ENCODE assay signal across 8 cellular contexts in the genomic region with DNA sequence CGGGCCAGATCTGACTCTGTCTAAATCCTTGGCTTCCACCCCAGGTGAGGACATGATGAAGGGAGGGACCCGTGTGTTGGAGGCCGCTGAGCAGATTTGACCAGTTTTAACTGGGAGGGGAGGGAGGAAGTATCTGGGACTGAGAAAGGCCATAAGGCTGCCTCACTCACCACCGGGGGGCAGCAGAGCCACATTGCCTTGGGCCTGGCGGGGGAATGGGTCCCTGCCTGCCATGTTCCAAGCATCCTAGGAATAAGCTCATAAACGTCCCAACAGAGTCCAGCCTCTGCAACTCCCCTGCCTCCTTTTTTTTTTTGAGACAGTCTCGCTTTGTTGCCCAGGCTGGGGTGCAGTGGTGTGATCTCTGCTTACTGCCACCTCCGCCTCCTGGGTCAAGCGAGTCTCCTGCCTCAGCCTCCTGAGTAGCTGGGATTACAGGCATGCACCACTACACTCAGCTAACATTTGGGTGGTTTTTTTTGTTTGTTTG. TPM values are rescaled to one million over a fixed set of nuclear protein-coding genes. Genes with fewer than 3 reads are reported as not detected.
DNase-seq lines count a peak whose midpoint lies in the region; ATAC-seq and TF ChIP-seq lines count a peak whose summit lies in the region.

No MANE protein-coding gene starts in this region.

- H4K20me1 ChIP-seq in DOHH2 (ENCODE audit: control insufficient read depth, insufficient read depth, low read depth, low read length) (no peaks in the 10 kb centered on the region), osteoblast (ENCODE audit: insufficient read depth, low read length) (peaks cover 6% of the 10 kb centered on the region)

- 29 to 30% methylated on average over 9 of the region's 9 CpGs for WGBS in tibial nerve, 2 donors

- no peaks in the 10 kb centered on the region for H3K9me3 ChIP-seq in DOHH2 (ENCODE audit: control insufficient read depth, insufficient read depth, low read length)
- H3K9me3 ChIP-seq in MG63, result no peaks in the 10 kb centered on the region
- H3K9me3 ChIP-seq in osteoblast (ENCODE audit: low read depth, low read length), result no peaks in the 10 kb centered on the region
- H3K9me3 ChIP-seq in tibial nerve, result no peaks in the 10 kb centered on the region

- in situ Hi-C loops in SK-MEL-5 (cut with HindIII; ENCODE audit: low pct_unique_long_range_greater_than_20kb, low sequenced_read_pairs), result no loop called here

- peaks cover under 1% of the 10 kb centered on the region; the same call in 1 of the 2 replicates for H3K79me2 ChIP-seq in DOHH2 (ENCODE audit: control insufficient read depth, low read length)
- H3K79me2 ChIP-seq in osteoblast (ENCODE audit: insufficient read depth, low read length), result no peaks in the 10 kb centered on the region

- TF ChIP-seq EP300 in tibial nerve (IDR thresholded peaks at IDR 0.05), result peak in 1 of 2 donors; percentile 33

- H3K4me1 ChIP-seq in DOHH2 (ENCODE audit: control insufficient read depth, low read length), result peaks cover 43% of the 10 kb centered on the region
- no peaks in the 10 kb centered on the region for H3K4me1 ChIP-seq in foreskin keratinocyte
- H3K4me1 ChIP-seq in osteoblast (ENCODE audit: insufficient read depth, low read length), result peaks cover 10% of the 10 kb centered on the region
- H3K4me1 ChIP-seq in tibial nerve, result peaks cover 0 to 39% (median 20%) of the 10 kb centered on the region in 4 donors

- peak; percentile 63 for ATAC-seq in foreskin keratinocyte
- ATAC-seq in GM19351 (IDR thresholded peaks at IDR 0.05; ENCODE audit: unreplicated experiment), result no peak

- H3K27me3 ChIP-seq in DOHH2 (ENCODE audit: control insufficient read depth, low read length) (no peaks in the 10 kb centered on the region), MG63 (no peaks in the 10 kb centered on the region), foreskin keratinocyte (peaks cover 20% of the 10 kb centered on the region), osteoblast (ENCODE audit: insufficient read depth, low read length) (no peaks in the 10 kb centered on the region), tibial nerve (peaks cover 0 to 12% of the 10 kb centered on the region in 2 donors)

- no peak for TF ChIP-seq POLR2A in tibial nerve (IDR thresholded peaks at IDR 0.05)

- TF ChIP-seq CTCF in DOHH2 (IDR thresholded peaks at IDR 0.05; ENCODE audit: low read depth, low read length, poor library complexity, severe bottlenecking), result peak; percentile 87
- TF ChIP-seq CTCF in foreskin keratinocyte (conservative IDR thresholded peaks at IDR 0.05), result peak; percentile 94
- peak; percentile 94 for TF ChIP-seq CTCF in osteoblast (IDR thresholded peaks at IDR 0.05; ENCODE audit: extremely low read depth, low read depth, low read length)
- TF ChIP-seq CTCF in tibial nerve (IDR thresholded peaks at IDR 0.05), result peak; percentile 79 to 92 (median 90)

- H2AFZ ChIP-seq in osteoblast (ENCODE audit: low read length), result no peak overlapping the region

- H3K4me2 ChIP-seq in DOHH2 (ENCODE audit: low read length), result no peak overlapping the region
- H3K4me2 ChIP-seq in osteoblast (ENCODE audit: insufficient read depth, low read length), result no peak overlapping the region

- peak; percentile 84 for DNase-seq in MG63
- peak; percentile 83 for DNase-seq in SK-MEL-5 (ENCODE audit: low read depth, low spot score)
- DNase-seq in activated gamma-delta T cell treated with Interleukin-2 at 50 U/mL for 16 hours, result peak; percentile 77
- DNase-seq in foreskin keratinocyte, result peak in 1 of 2 donors; percentile 57
- DNase-seq in osteoblast (ENCODE audit: insufficient read length, low spot score, missing footprints), result peak; percentile 99
- DNase-seq in tibial nerve (ENCODE audit: low spot score in 2 of 2), result peak; percentile 77 to 84

- H3F3A ChIP-seq in DOHH2 (ENCODE audit: control insufficient read depth, insufficient read depth), result peaks cover 8% of the 10 kb centered on the region

- peaks cover 16% of the 10 kb centered on the region for H3K36me3 ChIP-seq in DOHH2 (ENCODE audit: control insufficient read depth, low read length)
- no peaks in the 10 kb centered on the region for H3K36me3 ChIP-seq in MG63
- H3K36me3 ChIP-seq in osteoblast (ENCODE audit: insufficient read depth, low read length), result no peaks in the 10 kb centered on the region
- peaks cover 0 to 12% (median 0%) of the 10 kb centered on the region in 3 donors for H3K36me3 ChIP-seq in tibial nerve

- H3K4me3 ChIP-seq in DOHH2 (ENCODE audit: low read length), result no peak overlapping the region
- no peak overlapping the region for H3K4me3 ChIP-seq in MG63
- H3K4me3 ChIP-seq in osteoblast (ENCODE audit: insufficient read depth, low read length), result no peak overlapping the region
- no peak overlapping the region for H3K4me3 ChIP-seq in tibial nerve

- H3K9me2 ChIP-seq in DOHH2 (replicated peaks; ENCODE audit: control insufficient read depth, low read length), result no peaks in the 10 kb centered on the region

- H3K27ac ChIP-seq in DOHH2 (ENCODE audit: low read depth, low read length), result peak overlapping the region; percentile 3; the same call in 1 of the 2 replicates
- H3K27ac ChIP-seq in foreskin keratinocyte, result no peak overlapping the region
- H3K27ac ChIP-seq in osteoblast (ENCODE audit: low read depth, low read length), result no peak overlapping the region
- H3K27ac ChIP-seq in tibial nerve, result peak overlapping the region in 2 of 4 donors; percentile 57 to 58

RNA-seq across cellular contexts. Expression of a gene that starts 15.5 kb away (rescaled TPM):
- 0.20 and 0.95 TPM in 2 replicates for total RNA-seq in MG63 (2014; rRNA removed; shearing (Covaris generic); ENCODE audit: low replicate concordance)
- total RNA-seq in SK-MEL-5 (2014; rRNA removed; shearing (Covaris generic)), result 1.1 and 1.7 TPM in 2 replicates
- 5.5 and 5.6 TPM in 2 replicates for polyA plus RNA-seq in SK-MEL-5 (2015; cell fraction: cytosol; rRNA removed)
- 7.7 and 8.3 TPM in 2 replicates for polyA plus RNA-seq in SK-MEL-5 (2015; cell fraction: nucleus; rRNA removed)
- total RNA-seq in foreskin keratinocyte (2.3 and 2.5 TPM in 2 replicates), osteoblast (5.4 and 5.6 TPM in 2 replicates), tibial nerve (10 to 100 TPM in 2 of 4 donors, 1 to 10 TPM in 2; 7.6 to 19.8 (median 10.0) TPM)
- 1.2 and 1.3 TPM in 2 replicates for polyA plus RNA-seq in foreskin keratinocyte

RNA-seq across cellular contexts. Expression of a gene that starts 26.3 kb away (rescaled TPM):
- total RNA-seq in MG63 (2014; rRNA removed; shearing (Covaris generic); ENCODE audit: low replicate concordance), result not detected in 2 replicates
- 0.27 TPM in 1 of 2 replicates, not detected in the other for total RNA-seq in SK-MEL-5 (2014; rRNA removed; shearing (Covaris generic))
- polyA plus RNA-seq in SK-MEL-5 (2015; cell fraction: cytosol; rRNA removed), result 0.27 TPM in 1 of 2 replicates, not detected in the other
- polyA plus RNA-seq in SK-MEL-5 (2015; cell fraction: nucleus; rRNA removed), result 0.18 TPM in 1 of 2 replicates, not detected in the other
- total RNA-seq in foreskin keratinocyte (0.07 and 0.14 TPM in 2 replicates), osteoblast (0.29 and 0.72 TPM in 2 replicates), tibial nerve (1 to 10 TPM; 1.0 to 4.8 (median 1.9) TPM)
- 0.04 and 0.09 TPM in 2 replicates for polyA plus RNA-seq in foreskin keratinocyte

RNA-seq across cellular contexts. Expression of a gene that starts 39.9 kb away (rescaled TPM):
- total RNA-seq in MG63 (2014; rRNA removed; shearing (Covaris generic); ENCODE audit: low replicate concordance), result 4.2 and 13.2 TPM in 2 replicates
- total RNA-seq in SK-MEL-5 (2014; rRNA removed; shearing (Covaris generic)), result 7.2 and 8.9 TPM in 2 replicates
- polyA plus RNA-seq in SK-MEL-5 (2015; cell fraction: cytosol; rRNA removed), result 27.3 and 49.6 TPM in 2 replicates
- polyA plus RNA-seq in SK-MEL-5 (2015; cell fraction: nucleus; rRNA removed), result 6.2 and 20.5 TPM in 2 replicates
- total RNA-seq in foreskin keratinocyte (24.2 and 26.0 TPM in 2 replicates), osteoblast (25.7 and 28.0 TPM in 2 replicates), tibial nerve (10 to 100 TPM; 12.2 to 38.1 (median 15.7) TPM)
- 23.7 and 24.1 TPM in 2 replicates for polyA plus RNA-seq in foreskin keratinocyte
